ENCODE assay signal across 19 cellular contexts in genomic region chr21:43654806-43655489, GRCh38. TPM values are rescaled to one million over a fixed set of nuclear protein-coding genes. Genes with fewer than 3 reads are reported as not detected.
DNase-seq lines count a peak whose midpoint lies in the region; ATAC-seq and TF ChIP-seq lines count a peak whose summit lies in the region.
"Had no signal": no experiment of that assay in that cellular context is flagged by ENCODE, and none has a peak within 500 bp of the region (broad histone marks: within the 10 kb centered on the region; RNA-seq: fewer than 3 reads in every experiment).

No MANE protein-coding gene starts in this region.

- CTCF ChIA-PET in WTC11 (lab: Charles Lee) = no interaction called here

- ATAC-seq in WTC11 (no peak), GM18873 (IDR thresholded peaks at IDR 0.05; ENCODE audit: low FRiP score, unreplicated experiment) (no peak), GM19324 (IDR thresholded peaks at IDR 0.05; ENCODE audit: low FRiP score, unreplicated experiment) (no peak)
- ATAC-seq: effector memory CD8-positive, alpha-beta T cell; foreskin keratinocyte; GM12878; left ventricle myocardium superior; right cardiac atrium had no signal

- no peak overlapping the region for H3K4me3 Mint-ChIP-seq in WTC11
- H3K4me3 Mint-ChIP-seq: effector memory CD8-positive, alpha-beta T cell had no signal

- no peaks in the 10 kb centered on the region for H3K9me3 Mint-ChIP-seq in WTC11
- H3K9me3 Mint-ChIP-seq: effector memory CD8-positive, alpha-beta T cell had no signal

- peaks cover 1% of the 10 kb centered on the region; the same call in 1 of the 2 replicates for H3K4me1 Mint-ChIP-seq in WTC11

- no peak for TF ChIP-seq CTCF in AG09309 (IDR thresholded peaks at IDR 0.05; ENCODE audit: control insufficient read depth, insufficient read depth, low read depth, low read length, missing control alignments)
- TF ChIP-seq CTCF in HFF-Myc (IDR thresholded peaks at IDR 0.05; ENCODE audit: low read depth, low read length, missing control alignments) = no peak
- no peak for TF ChIP-seq CTCF in WTC11 (IDR thresholded peaks at IDR 0.05)

- H3K27ac Mint-ChIP-seq in WTC11 = peak overlapping the region; percentile 5; the same call in 1 of the 2 replicates

- no peak overlapping the region for H3K4me3 ChIP-seq in AG09309 (ENCODE audit: control insufficient read depth, low read depth, low read length)
- H3K4me3 ChIP-seq in HFF-Myc (replicated peaks; ENCODE audit: low read depth, low read length) = no peak overlapping the region
- H3K4me3 ChIP-seq: GM12878 had no signal

- DNase-seq in AG09309 (ENCODE audit: low read depth) (peak; percentile 7), HFF-Myc (ENCODE audit: extremely low read depth, low read depth) (peak; percentile 40), WTC11 (ENCODE audit: low spot score) (no peak), glomerular visceral epithelial cell (ENCODE audit: extremely low spot score) (peak; percentile 25), NCI-H2029 treated with DMSO at 0.1 percent for 48 hours (lab: John Stamatoyannopoulos, UW) (no peak)
- DNase-seq in activated effector memory CD4-positive, alpha-beta T cell treated with anti-CD3 and anti-CD28 coated beads, Interleukin-2, amount 50 U/mL, for 16 hours = no peak
- DNase-seq: activated CD4-positive, alpha-beta T cell treated with anti-CD3 and anti-CD28 coated beads, Interleukin-2, amount 50 U/mL, for 48 hours; central memory CD4-positive, alpha-beta T cell; effector memory CD8-positive, alpha-beta T cell; left ventricle myocardium superior; NCI-H1092; NCI-H774; right cardiac atrium; stimulated activated CD4-positive, alpha-beta T cell treated with anti-CD3 and anti-CD28 coated beads, Interleukin-2, amount 100 ng/mL, for 24 hours; SW 1271 had no signal

- H3K27me3 Mint-ChIP-seq in WTC11 (ENCODE audit: low read depth) = peaks cover 8% of the 10 kb centered on the region; the same call in 1 of the 2 replicates

- POLR2A ChIA-PET in WTC11 (lab: Charles Lee) = no interaction called here

- H3K36me3 Mint-ChIP-seq in WTC11 = no peaks in the 10 kb centered on the region

TF ChIP-seq in WTC11, 78 proteins besides CTCF, POLR2A, EP300 and RAD21 (continues in another document):
- TF ChIP-seq, protein P1, sequence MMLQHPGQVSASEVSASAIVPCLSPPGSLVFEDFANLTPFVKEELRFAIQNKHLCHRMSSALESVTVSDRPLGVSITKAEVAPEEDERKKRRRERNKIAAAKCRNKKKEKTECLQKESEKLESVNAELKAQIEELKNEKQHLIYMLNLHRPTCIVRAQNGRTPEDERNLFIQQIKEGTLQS (CRISPR knock-in tag; conservative IDR thresholded peaks at IDR 0.05) = no peak
- TF ChIP-seq, protein P2, sequence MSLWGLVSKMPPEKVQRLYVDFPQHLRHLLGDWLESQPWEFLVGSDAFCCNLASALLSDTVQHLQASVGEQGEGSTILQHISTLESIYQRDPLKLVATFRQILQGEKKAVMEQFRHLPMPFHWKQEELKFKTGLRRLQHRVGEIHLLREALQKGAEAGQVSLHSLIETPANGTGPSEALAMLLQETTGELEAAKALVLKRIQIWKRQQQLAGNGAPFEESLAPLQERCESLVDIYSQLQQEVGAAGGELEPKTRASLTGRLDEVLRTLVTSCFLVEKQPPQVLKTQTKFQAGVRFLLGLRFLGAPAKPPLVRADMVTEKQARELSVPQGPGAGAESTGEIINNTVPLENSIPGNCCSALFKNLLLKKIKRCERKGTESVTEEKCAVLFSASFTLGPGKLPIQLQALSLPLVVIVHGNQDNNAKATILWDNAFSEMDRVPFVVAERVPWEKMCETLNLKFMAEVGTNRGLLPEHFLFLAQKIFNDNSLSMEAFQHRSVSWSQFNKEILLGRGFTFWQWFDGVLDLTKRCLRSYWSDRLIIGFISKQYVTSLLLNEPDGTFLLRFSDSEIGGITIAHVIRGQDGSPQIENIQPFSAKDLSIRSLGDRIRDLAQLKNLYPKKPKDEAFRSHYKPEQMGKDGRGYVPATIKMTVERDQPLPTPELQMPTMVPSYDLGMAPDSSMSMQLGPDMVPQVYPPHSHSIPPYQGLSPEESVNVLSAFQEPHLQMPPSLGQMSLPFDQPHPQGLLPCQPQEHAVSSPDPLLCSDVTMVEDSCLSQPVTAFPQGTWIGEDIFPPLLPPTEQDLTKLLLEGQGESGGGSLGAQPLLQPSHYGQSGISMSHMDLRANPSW (CRISPR knock-in tag; conservative IDR thresholded peaks at IDR 0.05; ENCODE audit: low read depth) = no peak
- TF ChIP-seq, protein P3, sequence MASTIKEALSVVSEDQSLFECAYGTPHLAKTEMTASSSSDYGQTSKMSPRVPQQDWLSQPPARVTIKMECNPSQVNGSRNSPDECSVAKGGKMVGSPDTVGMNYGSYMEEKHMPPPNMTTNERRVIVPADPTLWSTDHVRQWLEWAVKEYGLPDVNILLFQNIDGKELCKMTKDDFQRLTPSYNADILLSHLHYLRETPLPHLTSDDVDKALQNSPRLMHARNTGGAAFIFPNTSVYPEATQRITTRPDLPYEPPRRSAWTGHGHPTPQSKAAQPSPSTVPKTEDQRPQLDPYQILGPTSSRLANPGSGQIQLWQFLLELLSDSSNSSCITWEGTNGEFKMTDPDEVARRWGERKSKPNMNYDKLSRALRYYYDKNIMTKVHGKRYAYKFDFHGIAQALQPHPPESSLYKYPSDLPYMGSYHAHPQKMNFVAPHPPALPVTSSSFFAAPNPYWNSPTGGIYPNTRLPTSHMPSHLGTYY (CRISPR knock-in tag; IDR thresholded peaks at IDR 0.05) = no peak
- TF ChIP-seq RELA (CRISPR knock-in tag; IDR thresholded peaks at IDR 0.05; ENCODE audit: borderline replicate concordance) (no peak), AFF4 (CRISPR knock-in tag; IDR thresholded peaks at IDR 0.05; ENCODE audit: borderline replicate concordance) (no peak), ZNF423 (CRISPR knock-in tag; IDR thresholded peaks at IDR 0.05) (no peak), MLX (CRISPR knock-in tag; IDR thresholded peaks at IDR 0.05) (no peak), ZNF121 (CRISPR knock-in tag; IDR thresholded peaks at IDR 0.05) (no peak), AR (CRISPR knock-in tag; IDR thresholded peaks at IDR 0.05) (no peak)
- TF ChIP-seq, protein P4, sequence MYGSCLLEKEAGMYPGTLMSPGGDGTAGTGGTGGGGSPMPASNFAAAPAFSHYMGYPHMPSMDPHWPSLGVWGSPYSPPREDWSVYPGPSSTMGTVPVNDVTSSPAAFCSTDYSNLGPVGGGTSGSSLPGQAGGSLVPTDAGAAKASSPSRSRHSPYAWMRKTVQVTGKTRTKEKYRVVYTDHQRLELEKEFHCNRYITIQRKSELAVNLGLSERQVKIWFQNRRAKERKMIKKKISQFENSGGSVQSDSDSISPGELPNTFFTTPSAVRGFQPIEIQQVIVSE (CRISPR knock-in tag; IDR thresholded peaks at IDR 0.05; ENCODE audit: borderline replicate concordance) = no peak

RNA-seq across cellular contexts. Expression of gene HSF2BP, which starts 4.3 kb away (rescaled TPM):
- total RNA-seq in WTC11 (2021) = 1.1 to 1.3 TPM (median 1.2 TPM) in 3 replicates
- total RNA-seq: left ventricle myocardium superior had no signal

RNA-seq across cellular contexts. Expression of gene RRP1B, which starts 4.4 kb away (rescaled TPM):
- total RNA-seq in WTC11 (2021) = 62.2 to 74.9 TPM (median 64.0 TPM) in 3 replicates

Comparison
In these comparisons a context has a peak if more than half of its experiments do, and no peak if none do; other contexts are left out.
1. DNase-seq: peak in AG09309 (single experiment), HFF-Myc (single experiment) and glomerular visceral epithelial cell (single experiment); none in WTC11 (single experiment), NCI-H2029 treated with DMSO at 0.1 percent for 48 hours (single experiment) and activated effector memory CD4-positive, alpha-beta T cell treated with anti-CD3 and anti-CD28 coated beads, Interleukin-2, amount 50 U/mL, for 16 hours (single experiment).